ENCODE assay signal across 1 cellular context in the genomic region with DNA sequence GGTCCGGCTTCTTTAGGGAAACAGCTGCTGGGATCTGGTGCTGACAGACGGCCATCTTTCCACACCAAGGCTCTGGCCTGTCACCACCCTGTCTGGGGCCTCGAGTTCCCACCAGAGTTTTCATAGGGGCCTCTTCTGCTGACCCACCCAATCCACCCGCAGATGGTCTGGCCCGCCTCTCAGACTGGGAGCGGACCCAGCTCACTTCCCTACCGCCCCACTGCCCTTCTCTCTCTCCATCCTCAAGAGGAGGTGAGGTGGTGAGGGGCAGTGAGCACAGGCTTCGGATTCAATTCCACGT.
TF ChIP-seq lines count a peak whose summit lies in the region.

No MANE protein-coding gene starts in this region.

TF ChIP-seq in WTC11, 78 proteins besides CTCF, POLR2A, EP300 and RAD21 (continued from another document):
- TF ChIP-seq, protein P1, sequence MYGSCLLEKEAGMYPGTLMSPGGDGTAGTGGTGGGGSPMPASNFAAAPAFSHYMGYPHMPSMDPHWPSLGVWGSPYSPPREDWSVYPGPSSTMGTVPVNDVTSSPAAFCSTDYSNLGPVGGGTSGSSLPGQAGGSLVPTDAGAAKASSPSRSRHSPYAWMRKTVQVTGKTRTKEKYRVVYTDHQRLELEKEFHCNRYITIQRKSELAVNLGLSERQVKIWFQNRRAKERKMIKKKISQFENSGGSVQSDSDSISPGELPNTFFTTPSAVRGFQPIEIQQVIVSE (CRISPR knock-in tag; IDR thresholded peaks at IDR 0.05; ENCODE audit: borderline replicate concordance): no peak
- TF ChIP-seq SMAD3 (CRISPR knock-in tag; IDR thresholded peaks at IDR 0.05; ENCODE audit: borderline replicate concordance) (no peak), CBFB (CRISPR knock-in tag; IDR thresholded peaks at IDR 0.05; ENCODE audit: low read depth) (no peak), ZNF512 (CRISPR knock-in tag; IDR thresholded peaks at IDR 0.05; ENCODE audit: borderline replicate concordance) (no peak), ZSCAN18 (CRISPR knock-in tag; IDR thresholded peaks at IDR 0.05) (no peak), TEAD1 (CRISPR knock-in tag; IDR thresholded peaks at IDR 0.05) (no peak), ZNF219 (CRISPR knock-in tag; IDR thresholded peaks at IDR 0.05; ENCODE audit: borderline replicate concordance) (no peak)
